9 cellular contexts compared by ENCODE assay signal in genomic region chr3:123660900-123661299, GRCh38.
DNase-seq lines count a peak whose midpoint lies in the region; ATAC-seq and TF ChIP-seq lines count a peak whose summit lies in the region.
"Had no signal": no experiment of that assay in that cellular context is flagged by ENCODE, and none has a peak within 500 bp of the region (broad histone marks: within the 10 kb centered on the region; RNA-seq: fewer than 3 reads in every experiment).

No MANE protein-coding gene starts in this region.

- ATAC-seq in psoas muscle (peak; percentile 36 to 73 (median 57)), HG03097 (IDR thresholded peaks at IDR 0.05; ENCODE audit: low FRiP score, unreplicated experiment) (no peak)

- intact Hi-C loops in cardiac septum (cut with DNase I) (no loop called here), psoas muscle (cut with DNase I) (no loop called here)

- TF ChIP-seq CTCF in psoas muscle (IDR thresholded peaks at IDR 0.05) (no peak), progenitor cell of endocrine pancreas (IDR thresholded peaks at IDR 0.05; ENCODE audit: unreplicated experiment) (no peak)

- peak overlapping the region; percentile 36 for H3K27ac ChIP-seq in psoas muscle
- H3K27ac ChIP-seq: epithelial cell of prostate had no signal

- no peak overlapping the region for H3K27ac Mint-ChIP-seq in progenitor cell of endocrine pancreas

- no peaks in the 10 kb centered on the region for H3K36me3 Mint-ChIP-seq in progenitor cell of endocrine pancreas (ENCODE audit: insufficient read depth)

- H3K4me1 ChIP-seq in adipocyte (ENCODE audit: control insufficient read depth, insufficient read depth, low read length) (peaks cover 64% of the 10 kb centered on the region), psoas muscle (no peaks in the 10 kb centered on the region)

- peaks cover 17% of the 10 kb centered on the region for H3K27me3 Mint-ChIP-seq in progenitor cell of endocrine pancreas

- H3K27me3 ChIP-seq in adipocyte (replicated peaks; ENCODE audit: control insufficient read depth, insufficient read depth, low read length) (no peaks in the 10 kb centered on the region), psoas muscle (ENCODE audit: insufficient read depth in 3 of 3, low read length in 2 of 3) (no peaks in the 10 kb centered on the region)

- 18 to 42% (median 29%) methylated on average over 9 of the region's 9 CpGs for WGBS in psoas muscle, 3 donors

- H3K9me3 ChIP-seq in adipocyte (ENCODE audit: control insufficient read depth, low read length) = no peaks in the 10 kb centered on the region
- H3K9me3 ChIP-seq in psoas muscle = no peaks in the 10 kb centered on the region

- DNase-seq in DMS79 treated with DMSO at 0.1 percent for 48 hours (lab: John Stamatoyannopoulos, UW) (peak; percentile 86), adipocyte (ENCODE audit: low read depth) (peak; percentile 97), cardiac septum (ENCODE audit: low spot score) (peak; percentile 93), psoas muscle (peak; percentile 83 to 90), progenitor cell of endocrine pancreas (ENCODE audit: low spot score, unreplicated experiment) (no peak), activated gamma-delta T cell (lab: John Stamatoyannopoulos, UW) (no peak), NCI-H146 treated with DMSO at 0.1 percent for 48 hours (lab: John Stamatoyannopoulos, UW; ENCODE audit: unreplicated experiment) (no peak)

- peaks cover 3% of the 10 kb centered on the region for H3K4me1 Mint-ChIP-seq in progenitor cell of endocrine pancreas (ENCODE audit: low read depth)

- no peaks in the 10 kb centered on the region for H3K9me3 Mint-ChIP-seq in progenitor cell of endocrine pancreas (ENCODE audit: low read depth)

- peaks cover 42% of the 10 kb centered on the region for H3K36me3 ChIP-seq in adipocyte (ENCODE audit: control insufficient read depth, insufficient read depth, low read length, severe bottlenecking)
- no peaks in the 10 kb centered on the region for H3K36me3 ChIP-seq in psoas muscle (ENCODE audit: insufficient read depth in 1 of 2, low read depth in 1 of 2)

- H3K4me3 Mint-ChIP-seq in progenitor cell of endocrine pancreas (ENCODE audit: low read depth) = no peak overlapping the region

- H3K4me3 ChIP-seq in adipocyte (ENCODE audit: low read length) (peak overlapping the region; percentile 39), psoas muscle (no peak overlapping the region)

- peak overlapping the region; percentile 87 for H3K9ac ChIP-seq in adipocyte (ENCODE audit: low read length)

Comparison
In these comparisons a context has a peak if more than half of its experiments do, and no peak if none do; other contexts are left out.
1. DNase-seq: peak in DMS79 treated with DMSO at 0.1 percent for 48 hours (single experiment), adipocyte (single experiment), cardiac septum (single experiment) and psoas muscle (2 of 2); none in progenitor cell of endocrine pancreas (single experiment), activated gamma-delta T cell (single experiment) and NCI-H146 treated with DMSO at 0.1 percent for 48 hours (single experiment).